Comparison of ENCODE assay signal across 20 cellular contexts in the genomic region with DNA sequence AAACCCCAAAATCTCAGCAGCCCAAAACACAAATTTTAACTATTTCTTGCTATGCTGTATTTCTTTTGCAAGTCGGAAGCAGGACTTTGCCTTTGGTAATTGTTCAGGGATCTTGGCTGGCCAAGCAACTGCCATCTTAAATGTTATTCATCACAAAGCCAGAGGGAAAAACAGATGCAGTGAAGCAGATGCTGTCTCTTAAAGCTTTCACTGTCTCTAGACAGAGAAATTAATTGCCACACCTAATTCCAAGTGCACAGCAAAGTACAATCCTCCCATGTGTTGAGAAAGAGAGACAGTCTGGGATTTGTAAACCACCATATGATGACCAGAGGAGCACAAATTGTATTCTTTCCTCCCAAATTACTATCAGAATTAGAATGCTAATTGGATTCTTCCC. TPM values are rescaled to one million over a fixed set of nuclear protein-coding genes. Genes with fewer than 3 reads are reported as not detected.
DNase-seq lines count a peak whose midpoint lies in the region; FAIRE-seq and TF ChIP-seq lines count a peak whose summit lies in the region.
"Had no signal": no experiment of that assay in that cellular context is flagged by ENCODE, and none has a peak within 500 bp of the region (broad histone marks: within the 10 kb centered on the region; RNA-seq: fewer than 3 reads in every experiment).

No MANE protein-coding gene starts in this region.

- TF ChIP-seq POLR2A in GM12891 (IDR thresholded peaks at IDR 0.05; ENCODE audit: low read depth, low read length) (no peak), H1 (IDR thresholded peaks at IDR 0.05; ENCODE audit: control extremely low read depth in 1 of 2, low read depth in 2 of 2, low read length in 2 of 2) (no peak)

- no peak for TF ChIP-seq RAD21 in H1 (IDR thresholded peaks at IDR 0.05 in 1 of 2, conservative IDR thresholded peaks at IDR 0.05 in 1 of 2; ENCODE audit: low read depth in 2 of 2, low read length in 2 of 2)

- H3K27ac ChIP-seq in H1 (ENCODE audit: low read depth, low read length) (no peak overlapping the region), neuronal stem cell (replicated peaks; ENCODE audit: low read length) (no peak overlapping the region), trophoblast cell (ENCODE audit: low read depth, low read length) (no peak overlapping the region)

- H2BK15ac ChIP-seq in H1 (ENCODE audit: low read length): no peak overlapping the region
- no peak overlapping the region for H2BK15ac ChIP-seq in neuronal stem cell (ENCODE audit: low read length)

- no peak overlapping the region for H4K12ac ChIP-seq in trophoblast cell (ENCODE audit: low read depth, low read length)

- no peak overlapping the region for H3K56ac ChIP-seq in H1 (replicated peaks; ENCODE audit: insufficient read length, low read depth, low read length)

- H2AFZ ChIP-seq in H1 (ENCODE audit: low read length) (peak overlapping the region; percentile 74), neuronal stem cell (ENCODE audit: low read length) (peak overlapping the region; percentile 25), trophoblast cell (ENCODE audit: insufficient read depth, low read length, poor library complexity) (no peak overlapping the region)

- H3K9me3 ChIP-seq in H1 (ENCODE audit: insufficient read depth in 2 of 2, low read depth in 1 of 2, low read length in 1 of 2) (no peaks in the 10 kb centered on the region), neuronal stem cell (replicated peaks in 1 of 2; ENCODE audit: control insufficient read depth in 2 of 2, insufficient read depth in 1 of 2, low read depth in 1 of 2, low read length in 2 of 2) (no peaks in the 10 kb centered on the region), trophoblast cell (ENCODE audit: insufficient read depth, low read depth, low read length) (no peaks in the 10 kb centered on the region)
- H3K9me3 ChIP-seq: BE2C had no signal

- H3K14ac ChIP-seq in H1 (ENCODE audit: insufficient read length) (no peak overlapping the region), neuronal stem cell (ENCODE audit: low read length) (no peak overlapping the region), trophoblast cell (ENCODE audit: low read length) (no peak overlapping the region)

- DNase-seq in GM12891 (ENCODE audit: insufficient read length, low spot score) (no peak), NCI-H2171 (lab: John Stamatoyannopoulos, UW) (peak; percentile 22), H1 (ENCODE audit: low read depth in 1 of 2, low spot score in 2 of 2) (no peak), neuronal stem cell (ENCODE audit: low spot score) (no peak), trophoblast cell (no peak), NCI-H1436 treated with DMSO at 0.1 percent for 48 hours (lab: John Stamatoyannopoulos, UW) (no peak), dermis blood vessel endothelial cell (no peak)
- DNase-seq: BE2C, DMS79 treated with DMSO at 0.1 percent for 48 hours, GOT3, KG1, NCI-H1092 treated with DMSO at 0.1 percent for 48 hours, NCI-H146, NCI-H2081, NCI-H510A, PC-3, Right ventricle myocardium superior, SW 1271 had no signal

- H2AK5ac ChIP-seq in H1 (ENCODE audit: low read depth, low read length) (no peak overlapping the region), neuronal stem cell (ENCODE audit: low read depth, low read length) (no peak overlapping the region), trophoblast cell (ENCODE audit: low read length) (no peak overlapping the region)

- peak; percentile 20 for FAIRE-seq in GM12891 (lab: Jason Lieb, UNC)
- no peak for FAIRE-seq in H1 (lab: Jason Lieb, UNC)
- FAIRE-seq: GM12878, HTR-8/SVneo had no signal

- no peaks in the 10 kb centered on the region for H3K23me2 ChIP-seq in H1 (ENCODE audit: low read depth, low read length)

- no peak overlapping the region for H2BK20ac ChIP-seq in H1 (ENCODE audit: low read length)

- H2BK120ac ChIP-seq in H1 (replicated peaks; ENCODE audit: low read depth, low read length) (no peak overlapping the region), neuronal stem cell (ENCODE audit: low read depth, low read length) (no peak overlapping the region), trophoblast cell (ENCODE audit: insufficient read depth, low read length, poor library complexity) (no peak overlapping the region)

- POLR2A ChIA-PET in H1 (lab: Charles Lee; ENCODE audit: partially characterized antibody): no interaction called here

- H3K4me2 ChIP-seq in H1 (ENCODE audit: insufficient read depth in 1 of 2, low read depth in 2 of 2, low read length in 2 of 2) (no peak overlapping the region), neuronal stem cell (ENCODE audit: insufficient read depth, low read length, poor library complexity, severe bottlenecking) (no peak overlapping the region), trophoblast cell (ENCODE audit: low read length) (no peak overlapping the region)

- H4K8ac ChIP-seq in H1 (ENCODE audit: extremely low read depth, insufficient read depth, low read length): no peak overlapping the region
- H4K8ac ChIP-seq in neuronal stem cell (ENCODE audit: low read depth, low read length): no peak overlapping the region
- no peak overlapping the region for H4K8ac ChIP-seq in trophoblast cell (ENCODE audit: low read depth, low read length)

- no peak overlapping the region for H2BK12ac ChIP-seq in H1 (ENCODE audit: low read depth, low read length)
- H2BK12ac ChIP-seq in neuronal stem cell (ENCODE audit: low read length): no peak overlapping the region
- no peak overlapping the region for H2BK12ac ChIP-seq in trophoblast cell (ENCODE audit: low read length)

- no peak for TF ChIP-seq CTCF in H1 (IDR thresholded peaks at IDR 0.05; ENCODE audit: control extremely low read depth in 1 of 3, insufficient read depth in 1 of 3, low read depth in 1 of 3, low read length in 3 of 3)

- H3K79me2 ChIP-seq in H1 (ENCODE audit: control insufficient read depth in 1 of 2, insufficient read depth in 2 of 2, low read length in 2 of 2) (no peaks in the 10 kb centered on the region), trophoblast cell (ENCODE audit: control insufficient read depth, insufficient read depth, low read length, poor library complexity) (no peaks in the 10 kb centered on the region)

- H4K5ac ChIP-seq in H1 (ENCODE audit: insufficient read length, low read depth, low read length): no peak overlapping the region

- H2BK5ac ChIP-seq in H1 (ENCODE audit: low read depth, low read length): no peak overlapping the region
- H2BK5ac ChIP-seq in neuronal stem cell (ENCODE audit: low read length): no peak overlapping the region
- no peak overlapping the region for H2BK5ac ChIP-seq in trophoblast cell (ENCODE audit: low read depth, low read length, poor library complexity)

- no peak overlapping the region for H3K18ac ChIP-seq in H1 (ENCODE audit: extremely low read depth, low read length)
- no peak overlapping the region for H3K18ac ChIP-seq in neuronal stem cell (ENCODE audit: low read length)
- no peak overlapping the region for H3K18ac ChIP-seq in trophoblast cell (ENCODE audit: low read length)

- H3K23ac ChIP-seq in H1 (ENCODE audit: insufficient read length) (no peak overlapping the region), neuronal stem cell (ENCODE audit: low read depth, low read length, poor library complexity) (no peak overlapping the region), trophoblast cell (ENCODE audit: low read length) (no peak overlapping the region)

- CTCF ChIA-PET in H1 (lab: Charles Lee; ENCODE audit: partially characterized antibody): no interaction called here

- no peak for TF ChIP-seq EP300 in H1 (IDR thresholded peaks at IDR 0.05; ENCODE audit: borderline replicate concordance in 1 of 2, low read depth in 2 of 2, low read length in 2 of 2)

- WGBS in H1 (ENCODE audit: extremely low coverage in 1 of 2, insufficient coverage in 1 of 2, insufficient read length in 1 of 2, insufficient replicate concordance in 2 of 2, low coverage in 1 of 2, low lambda C conversion rate in 2 of 2, missing lambda C conversion rate in 1 of 2), 2 experiments: 75% methylated on average over 1 of the region's 1 CpG; no CpG with 5 or more reads in 1 of the 2 experiments
- WGBS in neuronal stem cell (ENCODE audit: extremely low coverage in 2 of 2, insufficient read length in 2 of 2, insufficient replicate concordance in 1 of 2), 2 donors: no CpG with 5 or more reads among the region's 1 CpG
- WGBS in trophoblast cell (ENCODE audit: extremely low coverage, insufficient coverage, insufficient read length): no CpG with 5 or more reads among the region's 1 CpG

- no peak overlapping the region for H3K4me3 ChIP-seq in H1 (ENCODE audit: extremely low read depth in 1 of 4, insufficient read depth in 2 of 4, low read depth in 3 of 4, low read length in 4 of 4)
- no peak overlapping the region for H3K4me3 ChIP-seq in neuronal stem cell (ENCODE audit: low read length in 2 of 2)
- H3K4me3 ChIP-seq in trophoblast cell (ENCODE audit: low read depth, low read length): no peak overlapping the region
- H3K4me3 ChIP-seq: GM12878 had no signal

- H4K91ac ChIP-seq in H1 (replicated peaks; ENCODE audit: insufficient read length, low read length) (no peak overlapping the region), neuronal stem cell (ENCODE audit: low read depth, low read length, poor library complexity) (no peak overlapping the region), trophoblast cell (ENCODE audit: low read depth, low read length) (no peak overlapping the region)

- no peaks in the 10 kb centered on the region for H3K27me3 ChIP-seq in H1 (replicated peaks in 1 of 4; ENCODE audit: control insufficient read depth in 3 of 4, extremely low read depth in 1 of 4, insufficient read depth in 3 of 4, low read length in 3 of 4)
- no peaks in the 10 kb centered on the region for H3K27me3 ChIP-seq in neuronal stem cell (ENCODE audit: control insufficient read depth in 3 of 3, insufficient read depth in 3 of 3, low read depth in 1 of 3, low read length in 3 of 3)
- no peaks in the 10 kb centered on the region for H3K27me3 ChIP-seq in trophoblast cell (ENCODE audit: insufficient read depth, low read length)
- H3K27me3 ChIP-seq: BE2C had no signal

- H3K4me1 ChIP-seq in H1 (replicated peaks in 1 of 4; ENCODE audit: control insufficient read depth in 3 of 4, insufficient read depth in 4 of 4, low read length in 3 of 4) (peaks cover 0 to 5% (median 0%) of the 10 kb centered on the region in 4 experiments; a peak in 3 of 7 replicates), neuronal stem cell (ENCODE audit: control insufficient read depth in 2 of 2, insufficient read depth in 1 of 2, low read depth in 1 of 2, low read length in 2 of 2) (peaks cover 0 to 15% of the 10 kb centered on the region in 2 donors), trophoblast cell (ENCODE audit: control insufficient read depth in 1 of 2, insufficient read depth in 2 of 2, low read length in 2 of 2) (no peaks in the 10 kb centered on the region)
- H3K4me1 ChIP-seq: BE2C had no signal

- no peak overlapping the region for H3K4ac ChIP-seq in H1 (replicated peaks; ENCODE audit: insufficient read length, low read depth, low read length)
- no peak overlapping the region for H3K4ac ChIP-seq in neuronal stem cell (ENCODE audit: low read length)
- H3K4ac ChIP-seq in trophoblast cell (ENCODE audit: low read depth, low read length): no peak overlapping the region

- no peaks in the 10 kb centered on the region; a peak in 1 of 8 replicates for H3K36me3 ChIP-seq in H1 (ENCODE audit: control insufficient read depth in 2 of 4, insufficient read depth in 4 of 4, low read length in 3 of 4)
- no peaks in the 10 kb centered on the region for H3K36me3 ChIP-seq in neuronal stem cell (replicated peaks in 1 of 2; ENCODE audit: control insufficient read depth in 2 of 2, insufficient read depth in 2 of 2, low read length in 2 of 2)
- H3K36me3 ChIP-seq in trophoblast cell (ENCODE audit: control insufficient read depth in 1 of 2, insufficient read depth in 2 of 2, low read length in 2 of 2): no peaks in the 10 kb centered on the region
- H3K36me3 ChIP-seq: BE2C had no signal

- H3K79me1 ChIP-seq in H1 (ENCODE audit: low read depth, low read length) (no peaks in the 10 kb centered on the region), neuronal stem cell (ENCODE audit: low read depth, low read length) (no peaks in the 10 kb centered on the region), trophoblast cell (ENCODE audit: low read length) (no peaks in the 10 kb centered on the region)

- no peaks in the 10 kb centered on the region for H4K20me1 ChIP-seq in H1 (replicated peaks in 1 of 2; ENCODE audit: control insufficient read depth in 1 of 2, insufficient read depth in 2 of 2, low read length in 2 of 2)

- H3K9ac ChIP-seq in H1 (replicated peaks in 1 of 4; ENCODE audit: extremely low read depth in 1 of 4, low read depth in 3 of 4, low read length in 3 of 4) (no peak overlapping the region), neuronal stem cell (ENCODE audit: low read depth, low read length, poor library complexity) (no peak overlapping the region), trophoblast cell (ENCODE audit: low read length) (no peak overlapping the region)

RNA-seq across cellular contexts. Expression of gene GALNT7, which starts 30.0 kb away (rescaled TPM):
- polyA plus RNA-seq in GM12891 (2012; ENCODE audit: low read depth, missing spikeins): 16.5 TPM
- 78.9 and 85.5 TPM in 2 replicates for total RNA-seq in H1 (2021; fragmentation: NEBNext Ultra II Directional; extraction: Animal tissue kit (Norgen Biotek cat#: 25700))
- 11.1 and 22.4 TPM in 2 replicates for polyA plus RNA-seq in H1 (2011; rRNA removed)
- polyA plus RNA-seq in H1 (2011; cell fraction: cytosol; rRNA removed): 25.8 TPM
- polyA plus RNA-seq in H1 (2011; cell fraction: nucleus; rRNA removed): 19.5 TPM
- polyA plus RNA-seq in H1 (2012, experiment 1 of 2): 36.2 to 78.8 TPM (median 45.0 TPM) in 4 replicates
- 3.2 TPM for polyA plus RNA-seq in H1 (2012, experiment 2 of 2)
- 70.1 TPM for polyA plus RNA-seq in H1 (2013, experiment 1 of 2)
- polyA plus RNA-seq in H1 (2013, experiment 2 of 2): 71.3 TPM
- 52.2 and 73.6 TPM in 2 replicates for polyA minus RNA-seq in H1 (2011; rRNA and poly(A)+ RNA removed)
- polyA minus RNA-seq in H1 (2011; cell fraction: cytosol; rRNA and poly(A)+ RNA removed): 32.2 TPM
- 71.8 TPM for polyA minus RNA-seq in H1 (2011; cell fraction: nucleus; rRNA and poly(A)+ RNA removed)
- polyA plus RNA-seq in neuronal stem cell (2013, experiment 1 of 2): 15.8 TPM
- 16.6 TPM for polyA plus RNA-seq in neuronal stem cell (2013, experiment 2 of 2)
- polyA plus RNA-seq in trophoblast cell (2013): 21.4 and 21.7 TPM in 2 replicates
- total RNA-seq in dermis blood vessel endothelial cell: 29.3 and 53.8 TPM in 2 replicates
